8 cellular contexts compared by ENCODE assay signal in genomic region chr4:73740353-73740778, GRCh38. TPM values are rescaled to one million over a fixed set of nuclear protein-coding genes. Genes with fewer than 3 reads are reported as not detected.
DNase-seq lines count a peak whose midpoint lies in the region; ATAC-seq, FAIRE-seq and TF ChIP-seq lines count a peak whose summit lies in the region.

CXCL8 (plus strand) TSS chr4:73740569; CDS start chr4:73740659, 90 bp downstream.

- H3K4me2 ChIP-seq in astrocyte (ENCODE audit: low read length): peak within 1 kb of the TSS; percentile 71
- no peak within 1 kb of the TSS for H3K4me2 ChIP-seq in neuronal stem cell (ENCODE audit: insufficient read depth, low read length, poor library complexity, severe bottlenecking)

- no peaks in the 10 kb centered on the region for H3K36me3 Mint-ChIP-seq in astrocyte (ENCODE audit: low read depth, unreplicated experiment)

- no peak within 1 kb of the TSS for H3K18ac ChIP-seq in neuronal stem cell (ENCODE audit: low read length)

- no peaks in the 10 kb centered on the region for H4K20me1 ChIP-seq in astrocyte (ENCODE audit: insufficient read depth, low read length)

- H3K4me1 ChIP-seq in astrocyte (ENCODE audit: insufficient read depth, low read length) (no peaks in the 10 kb centered on the region), neuronal stem cell (ENCODE audit: control insufficient read depth in 2 of 2, insufficient read depth in 1 of 2, low read depth in 1 of 2, low read length in 2 of 2) (no peaks in the 10 kb centered on the region)

- H2BK5ac ChIP-seq in neuronal stem cell (ENCODE audit: low read length): no peak within 1 kb of the TSS

- H3K4me1 Mint-ChIP-seq in astrocyte (ENCODE audit: low read depth, unreplicated experiment): no peaks in the 10 kb centered on the region

- no CpG with 5 or more reads among the region's 7 CpGs for WGBS in neuronal stem cell (ENCODE audit: extremely low coverage in 2 of 2, insufficient read length in 2 of 2, insufficient replicate concordance in 1 of 2), 2 donors

- peaks cover 2% of the 10 kb centered on the region for H3K36me3 ChIP-seq in astrocyte (ENCODE audit: insufficient read depth, low read length)
- no peaks in the 10 kb centered on the region for H3K36me3 ChIP-seq in neuronal stem cell (replicated peaks in 1 of 2; ENCODE audit: control insufficient read depth in 2 of 2, insufficient read depth in 2 of 2, low read length in 2 of 2)

- H3K4ac ChIP-seq in neuronal stem cell (ENCODE audit: low read length): no peak within 1 kb of the TSS

- peak; percentile 69 for DNase-seq in NCI-H2196 treated with DMSO at 0.1 percent for 48 hours (lab: John Stamatoyannopoulos, UW; ENCODE audit: unreplicated experiment)
- peak; percentile 91 for DNase-seq in astrocyte (ENCODE audit: low read depth)
- DNase-seq in left kidney (ENCODE audit: low read depth, low spot score): peak; percentile 25
- no peak for DNase-seq in neuronal stem cell (ENCODE audit: low spot score)
- DNase-seq in OCI-M2 (lab: John Stamatoyannopoulos, UW; ENCODE audit: unreplicated experiment): no peak

- no peaks in the 10 kb centered on the region for H3K9me3 ChIP-seq in astrocyte (ENCODE audit: insufficient read depth, low read depth, low read length)
- peaks cover 0 to 1% of the 10 kb centered on the region in 2 donors for H3K9me3 ChIP-seq in neuronal stem cell (replicated peaks in 1 of 2; ENCODE audit: control insufficient read depth in 2 of 2, insufficient read depth in 1 of 2, low read depth in 1 of 2, low read length in 2 of 2)

- no peak within 1 kb of the TSS for H3K14ac ChIP-seq in neuronal stem cell (ENCODE audit: low read length)

- H3K27me3 ChIP-seq in astrocyte (ENCODE audit: insufficient read depth, low read length) (no peaks in the 10 kb centered on the region), neuronal stem cell (ENCODE audit: control insufficient read depth in 3 of 3, insufficient read depth in 3 of 3, low read depth in 1 of 3, low read length in 3 of 3) (no peaks in the 10 kb centered on the region)

- H2BK15ac ChIP-seq in neuronal stem cell (ENCODE audit: low read length): no peak within 1 kb of the TSS

- H3K27me3 Mint-ChIP-seq in astrocyte (ENCODE audit: low read depth, unreplicated experiment): no peaks in the 10 kb centered on the region

- ATAC-seq in GM21576 (IDR thresholded peaks at IDR 0.05; ENCODE audit: unreplicated experiment): peak; percentile 52
- no peak for ATAC-seq in HG03280 (IDR thresholded peaks at IDR 0.05; ENCODE audit: unreplicated experiment)

- no peak within 1 kb of the TSS for H4K8ac ChIP-seq in neuronal stem cell (ENCODE audit: low read depth, low read length)

- TF ChIP-seq CTCF in 22Rv1 (IDR thresholded peaks at IDR 0.05) (no peak), astrocyte (IDR thresholded peaks at IDR 0.05; ENCODE audit: insufficient read depth, low read depth, low read length) (no peak)

- no peak within 1 kb of the TSS for H3K4me3 Mint-ChIP-seq in astrocyte (ENCODE audit: unreplicated experiment)

- no peak within 1 kb of the TSS for H2BK12ac ChIP-seq in neuronal stem cell (ENCODE audit: low read length)

- H4K91ac ChIP-seq in neuronal stem cell (ENCODE audit: low read depth, low read length, poor library complexity): no peak within 1 kb of the TSS

- no peak within 1 kb of the TSS for H3K27ac Mint-ChIP-seq in astrocyte (ENCODE audit: unreplicated experiment)

- no peak within 1 kb of the TSS for H2AK5ac ChIP-seq in neuronal stem cell (ENCODE audit: low read depth, low read length)

- H2AFZ ChIP-seq in astrocyte (ENCODE audit: low read depth, low read length): no peak within 1 kb of the TSS
- no peak within 1 kb of the TSS for H2AFZ ChIP-seq in neuronal stem cell (ENCODE audit: low read length)

- no peak within 1 kb of the TSS for H3K23ac ChIP-seq in neuronal stem cell (ENCODE audit: low read depth, low read length, poor library complexity)

- H2BK120ac ChIP-seq in neuronal stem cell (ENCODE audit: low read depth, low read length): no peak within 1 kb of the TSS

- no peaks in the 10 kb centered on the region for H3K79me2 ChIP-seq in astrocyte (ENCODE audit: insufficient read depth, low read length)

- FAIRE-seq in astrocyte (lab: Jason Lieb, UNC): peak; percentile 50

- H3K27ac ChIP-seq in 22Rv1: 0 out of 2 replicates have a peak within 1 kb of the TSS, but pooled peaks have one; percentile 12
- H3K27ac ChIP-seq in astrocyte (ENCODE audit: low read depth, low read length): peak within 1 kb of the TSS; percentile 8
- H3K27ac ChIP-seq in neuronal stem cell (replicated peaks; ENCODE audit: low read length): no peak within 1 kb of the TSS

- H3K4me3 ChIP-seq in astrocyte (ENCODE audit: insufficient read depth, low read depth, low read length) (no peak within 1 kb of the TSS), neuronal stem cell (ENCODE audit: low read length in 2 of 2) (no peak within 1 kb of the TSS)

- H3K9ac ChIP-seq in astrocyte (ENCODE audit: low read length): no peak within 1 kb of the TSS
- H3K9ac ChIP-seq in neuronal stem cell (ENCODE audit: low read depth, low read length, poor library complexity): no peak within 1 kb of the TSS

- peaks cover 1% of the 10 kb centered on the region for H3K9me3 Mint-ChIP-seq in astrocyte (ENCODE audit: unreplicated experiment)

- no peaks in the 10 kb centered on the region for H3K79me1 ChIP-seq in neuronal stem cell (ENCODE audit: low read depth, low read length)

RNA-seq across cellular contexts. Expression of gene CXCL8, which starts in this region (rescaled TPM):
- 1.2 and 1.5 TPM in 2 replicates for total RNA-seq in astrocyte
- not detected for polyA plus RNA-seq in neuronal stem cell (2013, experiment 1 of 2)
- polyA plus RNA-seq in neuronal stem cell (2013, experiment 2 of 2): not detected

Comparison
In these comparisons a context has a peak if more than half of its experiments do, and no peak if none do; other contexts are left out.
1. DNase-seq: peak in NCI-H2196 treated with DMSO at 0.1 percent for 48 hours (single experiment), astrocyte (single experiment) and left kidney (single experiment); none in neuronal stem cell (single experiment) and OCI-M2 (single experiment).